ENCODE assay signal across 8 cellular contexts in the genomic region with DNA sequence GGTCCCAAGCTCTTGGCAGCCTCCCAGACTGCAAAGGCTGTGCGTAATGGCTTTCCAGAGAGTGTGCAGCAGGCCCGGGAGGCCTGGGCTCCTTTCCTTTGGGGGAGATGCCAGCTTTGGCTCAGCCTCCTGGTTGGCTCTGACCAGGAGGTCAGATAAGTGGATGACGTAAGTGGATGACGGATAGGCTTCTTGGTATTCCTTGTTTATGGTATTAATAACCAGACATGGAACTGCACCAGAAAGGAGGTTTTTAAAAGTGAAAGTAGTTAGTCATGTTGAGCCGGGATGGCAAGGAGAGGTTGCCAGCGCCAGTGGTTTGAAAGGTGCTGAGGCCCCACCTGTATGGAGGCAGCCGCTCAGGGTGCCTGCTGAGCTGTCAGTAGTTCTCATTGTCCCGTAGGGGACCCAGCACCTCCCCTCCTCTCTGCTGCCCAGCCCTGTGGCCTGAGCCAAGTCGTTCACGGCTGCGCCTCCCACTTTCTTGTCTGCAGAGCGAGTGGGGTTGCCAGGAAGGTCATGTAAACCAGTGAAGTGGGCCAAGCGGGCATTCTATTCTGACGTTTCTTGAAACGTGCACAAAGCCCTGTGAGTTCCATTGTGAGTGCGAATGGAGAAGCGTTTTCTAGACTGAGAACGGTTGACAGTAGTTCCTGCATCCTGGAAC.
DNase-seq lines count a peak whose midpoint lies in the region; ATAC-seq and FAIRE-seq lines count a peak whose summit lies in the region.

No MANE protein-coding gene starts in this region.

- H3K9me3 Mint-ChIP-seq in activated naive CD8-positive, alpha-beta T cell treated with anti-CD3 and anti-CD28 coated beads, Interleukin-2, amount 50 U/mL, for 24 hours = no peaks in the 10 kb centered on the region

- peaks cover 0 to 14% (median 9%) of the 10 kb centered on the region in 5 donors for H3K4me1 ChIP-seq in subcutaneous abdominal adipose tissue (ENCODE audit: control insufficient read depth in 5 of 5, insufficient read depth in 5 of 5, low read length in 5 of 5)

- no peaks in the 10 kb centered on the region for H3K36me3 ChIP-seq in subcutaneous abdominal adipose tissue (ENCODE audit: control insufficient read depth in 5 of 5, insufficient read depth in 5 of 5, low read length in 5 of 5)

- H3K27me3 ChIP-seq in subcutaneous abdominal adipose tissue (ENCODE audit: control insufficient read depth in 5 of 5, insufficient read depth in 4 of 5, low read length in 5 of 5) = no peaks in the 10 kb centered on the region

- H3K36me3 Mint-ChIP-seq in activated naive CD8-positive, alpha-beta T cell treated with anti-CD3 and anti-CD28 coated beads, Interleukin-2, amount 50 U/mL, for 24 hours (ENCODE audit: low read depth) = no peaks in the 10 kb centered on the region

- H3K4me3 Mint-ChIP-seq in activated naive CD8-positive, alpha-beta T cell treated with anti-CD3 and anti-CD28 coated beads, Interleukin-2, amount 50 U/mL, for 24 hours = no peak overlapping the region

- peak overlapping the region; percentile 18 for H3K27ac ChIP-seq in subcutaneous abdominal adipose tissue (ENCODE audit: low read depth, low read length)

- no peak for FAIRE-seq in GM19239 (lab: Jason Lieb, UNC)

- H3K27ac Mint-ChIP-seq in activated naive CD8-positive, alpha-beta T cell treated with anti-CD3 and anti-CD28 coated beads, Interleukin-2, amount 50 U/mL, for 24 hours = no peak overlapping the region

- peak overlapping the region; percentile 57 to 71 (median 66) for H3K4me3 ChIP-seq in subcutaneous abdominal adipose tissue (ENCODE audit: low read depth in 1 of 5, low read length in 5 of 5)

- H3K9me3 ChIP-seq in subcutaneous abdominal adipose tissue (ENCODE audit: control insufficient read depth in 5 of 5, low read length in 5 of 5) = no peaks in the 10 kb centered on the region

- H3K4me1 Mint-ChIP-seq in activated naive CD8-positive, alpha-beta T cell treated with anti-CD3 and anti-CD28 coated beads, Interleukin-2, amount 50 U/mL, for 24 hours = no peaks in the 10 kb centered on the region

- no peaks in the 10 kb centered on the region for H3K27me3 Mint-ChIP-seq in activated naive CD8-positive, alpha-beta T cell treated with anti-CD3 and anti-CD28 coated beads, Interleukin-2, amount 50 U/mL, for 24 hours

- H3K9ac ChIP-seq in subcutaneous abdominal adipose tissue (ENCODE audit: low read length in 5 of 5) = peak overlapping the region in 4 of 5 donors; percentile 1 to 69 (median 48)

- DNase-seq in LoVo (ENCODE audit: low spot score) (peak; percentile 51), amniotic epithelial cell (ENCODE audit: low read depth) (peak; percentile 90), hypothalamus (lab: John Stamatoyannopoulos, UW) (peak in 38 of 51 donors; percentile 11 to 78 (median 38)), iPS-NIHi7 (ENCODE audit: extremely low spot score) (no peak), GM19239 (ENCODE audit: insufficient read length, low spot score) (no peak)
- no peak for DNase-seq in stimulated activated CD8-positive, alpha-beta memory T cell treated with anti-CD3 and anti-CD28 coated beads, Interleukin-4, amount 100 ng/mL, for 48 hours
- DNase-seq in activated naive CD8-positive, alpha-beta T cell treated with anti-CD3 and anti-CD28 coated beads, Interleukin-2, amount 50 U/mL, for 24 hours = no peak

- ATAC-seq in activated naive CD8-positive, alpha-beta T cell treated with anti-CD3 and anti-CD28 coated beads, Interleukin-2, amount 50 U/mL, for 24 hours = no peak

Comparison
In these comparisons a context has a peak if more than half of its experiments do, and no peak if none do; other contexts are left out.
1. DNase-seq: peak in LoVo (single experiment), amniotic epithelial cell (single experiment) and hypothalamus (38 of 51); none in iPS-NIHi7 (single experiment), stimulated activated CD8-positive, alpha-beta memory T cell treated with anti-CD3 and anti-CD28 coated beads, Interleukin-4, amount 100 ng/mL, for 48 hours (single experiment), activated naive CD8-positive, alpha-beta T cell treated with anti-CD3 and anti-CD28 coated beads, Interleukin-2, amount 50 U/mL, for 24 hours (single experiment) and GM19239 (single experiment).